8 cellular contexts compared by ENCODE assay signal in the genomic region with DNA sequence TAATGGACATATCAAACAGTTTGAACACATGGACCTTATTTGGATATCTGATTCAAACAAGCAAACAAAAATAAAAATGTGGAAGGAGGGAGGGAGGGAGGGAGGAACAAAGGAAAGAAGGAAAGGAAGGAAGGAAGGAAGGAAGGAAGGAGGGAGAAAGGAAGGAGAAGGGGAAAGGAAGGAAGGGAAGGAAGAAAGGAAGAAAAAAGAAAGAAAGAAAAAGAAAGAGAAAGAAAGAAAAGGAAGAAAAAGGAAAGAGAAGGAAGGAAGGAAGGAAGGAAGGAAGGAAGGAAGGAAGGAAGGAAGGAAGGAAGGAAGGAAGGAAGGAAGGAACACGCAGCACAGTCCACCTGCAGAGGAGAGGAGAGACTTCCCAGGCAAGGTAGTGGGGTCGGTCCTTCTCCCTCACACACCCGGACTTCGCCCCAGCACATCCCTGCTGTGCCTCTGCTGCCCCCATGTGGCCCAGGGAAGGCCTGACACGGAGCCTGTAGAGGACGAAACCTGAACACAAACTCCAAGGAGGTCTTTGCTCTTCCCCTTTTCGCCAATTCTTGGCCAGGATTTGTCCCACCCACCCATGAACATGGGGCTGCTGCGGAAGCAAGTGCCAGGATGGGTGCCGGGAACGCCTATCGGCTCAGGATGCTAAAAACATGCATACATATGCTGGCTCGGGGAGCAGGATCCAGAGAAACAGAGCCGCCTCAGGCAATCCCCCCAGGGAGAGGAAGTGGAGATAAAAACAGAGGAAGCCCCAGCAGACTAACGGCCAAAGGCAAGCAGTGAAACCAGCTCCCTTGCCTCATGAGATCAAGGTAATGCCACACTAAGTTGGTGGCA. TPM values are rescaled to one million over a fixed set of nuclear protein-coding genes. Genes with fewer than 3 reads are reported as not detected.
DNase-seq lines count a peak whose midpoint lies in the region; TF ChIP-seq lines count a peak whose summit lies in the region.

No MANE protein-coding gene starts in this region.

- H3K36me3 Mint-ChIP-seq in H9 (ENCODE audit: insufficient read depth in 1 of 3, low read depth in 3 of 3) (peaks cover 37 to 77% (median 61%) of the 10 kb centered on the region in 3 experiments), glutamatergic neuron (ENCODE audit: unreplicated experiment) (no peaks in the 10 kb centered on the region)

- H3K27me3 Mint-ChIP-seq in H9 (ENCODE audit: low read depth) (peaks cover 2% of the 10 kb centered on the region; the same call in 1 of the 2 replicates), glutamatergic neuron (ENCODE audit: unreplicated experiment) (no peaks in the 10 kb centered on the region)

- H4K20me1 ChIP-seq in H9 (ENCODE audit: control insufficient read depth, insufficient read depth, insufficient read length) = no peaks in the 10 kb centered on the region

- no peak overlapping the region for H2BK12ac ChIP-seq in H9 (ENCODE audit: insufficient read length, low read depth, low read length)

- no peak overlapping the region for H3K9ac ChIP-seq in H9 (ENCODE audit: extremely low read depth, insufficient read length, low read length)
- no peak overlapping the region for H3K9ac ChIP-seq in parathyroid adenoma

- H3K27ac Mint-ChIP-seq in H9 (peak overlapping the region; percentile 81 to 93 (median 91)), glutamatergic neuron (ENCODE audit: unreplicated experiment) (peak overlapping the region; percentile 53)

- H2AK5ac ChIP-seq in H9 (ENCODE audit: insufficient read length, low read length) = no peak overlapping the region

- no peak overlapping the region for H2BK120ac ChIP-seq in H9 (ENCODE audit: low read depth, low read length, poor library complexity, severe bottlenecking)

- no peak overlapping the region for H4K5ac ChIP-seq in H9 (ENCODE audit: insufficient read length, low read depth, low read length)

- peak; percentile 97 for TF ChIP-seq CTCF in H9 (conservative IDR thresholded peaks at IDR 0.05)
- peak; percentile 76 for TF ChIP-seq CTCF in glutamatergic neuron (IDR thresholded peaks at IDR 0.05; ENCODE audit: partially characterized antibody, unreplicated experiment)
- TF ChIP-seq CTCF in parathyroid adenoma (IDR thresholded peaks at IDR 0.05) = peak; percentile 92

- no peak overlapping the region for H3K23ac ChIP-seq in H9 (ENCODE audit: insufficient read length, low read depth, low read length)

- no peak overlapping the region for H2BK5ac ChIP-seq in H9 (ENCODE audit: insufficient read length, low read length)

- no peak overlapping the region for H2AFZ ChIP-seq in H9 (ENCODE audit: low read length)
- H2AFZ ChIP-seq in parathyroid adenoma = no peak overlapping the region

- H3K79me1 ChIP-seq in H9 (ENCODE audit: insufficient read depth, low read depth, low read length, poor library complexity, severe bottlenecking) = no peaks in the 10 kb centered on the region

- no peaks in the 10 kb centered on the region for H3K36me3 ChIP-seq in parathyroid adenoma (ENCODE audit: control insufficient read depth, insufficient read depth, low read length)
- peaks cover 4% of the 10 kb centered on the region for H3K36me3 ChIP-seq in thymus (ENCODE audit: control insufficient read depth, insufficient read depth)

- H2BK15ac ChIP-seq in H9 (ENCODE audit: low read depth, low read length) = no peak overlapping the region

- no peak overlapping the region for H3K14ac ChIP-seq in H9 (ENCODE audit: insufficient read depth, low read length)

- no peak overlapping the region for H3K4ac ChIP-seq in H9 (ENCODE audit: low read depth, low read length)

- H4K8ac ChIP-seq in H9 (replicated peaks; ENCODE audit: insufficient read length, low read depth, low read length) = no peak overlapping the region

- H3K4me3 Mint-ChIP-seq in H9 = peak overlapping the region; percentile 12 to 57; a peak in 3 of 5 replicates
- H3K4me3 Mint-ChIP-seq in glutamatergic neuron (ENCODE audit: unreplicated experiment) = peak overlapping the region; percentile 63

- H3K4me3 ChIP-seq in parathyroid adenoma (ENCODE audit: low read depth, low read length) (no peak overlapping the region), thymus (ENCODE audit: low read length) (peak overlapping the region; percentile 44)

- DNase-seq in G401 (ENCODE audit: low spot score) (peak; percentile 82), H9 (peak; percentile 94), LoVo (ENCODE audit: low spot score) (peak; percentile 81), SK-MEL-5 (ENCODE audit: low read depth, low spot score) (peak; percentile 90), glutamatergic neuron (peak; percentile 92)
- peak; percentile 24 to 70 (median 51) for DNase-seq in activated naive CD4-positive, alpha-beta T cell (lab: John Stamatoyannopoulos, UW)

- in situ Hi-C loops in G401 (cut with HindIII; ENCODE audit: low sequenced_read_pairs) (no loop called here), SK-MEL-5 (cut with HindIII; ENCODE audit: low pct_unique_long_range_greater_than_20kb, low sequenced_read_pairs) (no loop called here)

- H3K27me3 ChIP-seq in H9 (ENCODE audit: insufficient read depth, low read length) (no peaks in the 10 kb centered on the region), parathyroid adenoma (ENCODE audit: control insufficient read depth, insufficient read depth, low read length) (no peaks in the 10 kb centered on the region), thymus (ENCODE audit: control insufficient read depth, insufficient read depth) (no peaks in the 10 kb centered on the region)

- H3K9me3 Mint-ChIP-seq in H9 (no peaks in the 10 kb centered on the region; a peak in 2 of 5 replicates), glutamatergic neuron (ENCODE audit: unreplicated experiment) (no peaks in the 10 kb centered on the region)

- H3K4me1 ChIP-seq in H9 (ENCODE audit: insufficient read depth, low read length) = no peaks in the 10 kb centered on the region; the same call in 1 of the 2 replicates
- no peaks in the 10 kb centered on the region for H3K4me1 ChIP-seq in parathyroid adenoma
- H3K4me1 ChIP-seq in thymus (ENCODE audit: control insufficient read depth, insufficient read depth, low read length) = peaks cover 4% of the 10 kb centered on the region

- H3K56ac ChIP-seq in H9 (ENCODE audit: insufficient read length, low read depth, low read length) = no peak overlapping the region

- H3T11ph ChIP-seq in H9 (ENCODE audit: low read length) = no peak overlapping the region

- H3K79me2 ChIP-seq in H9 (ENCODE audit: insufficient read depth, low read length) = no peaks in the 10 kb centered on the region
- H3K79me2 ChIP-seq in parathyroid adenoma = peaks cover 3% of the 10 kb centered on the region

- H3K4me2 ChIP-seq in H9 (ENCODE audit: insufficient read depth, insufficient read length, low read length) (peak overlapping the region; percentile 17), parathyroid adenoma (ENCODE audit: low read length) (peak overlapping the region; percentile 30)

- H2BK20ac ChIP-seq in H9 (ENCODE audit: low read depth, low read length, poor library complexity, severe bottlenecking) = no peak overlapping the region

- H3K4me1 Mint-ChIP-seq in H9 (peaks cover 18% of the 10 kb centered on the region in 2 experiments), glutamatergic neuron (ENCODE audit: low read depth, unreplicated experiment) (peaks cover 16% of the 10 kb centered on the region)

- no peak overlapping the region for H3K18ac ChIP-seq in H9 (ENCODE audit: insufficient read length, low read depth, low read length)

- no peaks in the 10 kb centered on the region for H3K9me3 ChIP-seq in H9 (ENCODE audit: control insufficient read depth, low read depth, low read length)
- H3K9me3 ChIP-seq in parathyroid adenoma (ENCODE audit: control insufficient read depth, low read length) = no peaks in the 10 kb centered on the region
- no peaks in the 10 kb centered on the region for H3K9me3 ChIP-seq in thymus (ENCODE audit: control insufficient read depth)

- WGBS in H9 (ENCODE audit: extremely low coverage, insufficient read length, low lambda C conversion rate) = no CpG with 5 or more reads among the region's 14 CpGs
- 3% methylated on average over 14 of the region's 14 CpGs for WGBS in thymus

- H4K91ac ChIP-seq in H9 (ENCODE audit: insufficient read length, low read depth, low read length) = no peak overlapping the region

- H3K23me2 ChIP-seq in H9 (ENCODE audit: insufficient read length, low read depth, low read length, poor library complexity, severe bottlenecking) = no peaks in the 10 kb centered on the region

- H3K27ac ChIP-seq in H9 (ENCODE audit: insufficient read length, low read depth, low read length) = peak overlapping the region; percentile 2
- H3K27ac ChIP-seq in parathyroid adenoma = no peak overlapping the region
- H3K27ac ChIP-seq in thymus (ENCODE audit: low read depth) = no peak overlapping the region

RNA-seq across cellular contexts. Expression of gene DGKI, which starts 52.3 kb away (rescaled TPM):
- 0.06 TPM in 1 of 2 replicates, not detected in the other for total RNA-seq in G401 (2014; rRNA removed; shearing (Covaris generic))
- total RNA-seq in H9 (2021) (0.55 and 0.77 TPM in 2 replicates), glutamatergic neuron (ENCODE audit: unreplicated experiment) (19.4 TPM)
- total RNA-seq in SK-MEL-5 (2014; rRNA removed; shearing (Covaris generic)) = 3.1 and 3.6 TPM in 2 replicates
- polyA plus RNA-seq in SK-MEL-5 (2015; cell fraction: cytosol; rRNA removed) = 0.26 and 2.0 TPM in 2 replicates
- polyA plus RNA-seq in SK-MEL-5 (2015; cell fraction: nucleus; rRNA removed) = 0.99 and 2.5 TPM in 2 replicates
- 0.14 TPM for polyA plus RNA-seq in thymus
